Comparison of ENCODE assay signal across 33 cellular contexts in genomic region chr1:2983706-2984398, GRCh38. TPM values are rescaled to one million over a fixed set of nuclear protein-coding genes. Genes with fewer than 3 reads are reported as not detected.
DNase-seq lines count a peak whose midpoint lies in the region; ATAC-seq and TF ChIP-seq lines count a peak whose summit lies in the region.
"Had no signal": no experiment of that assay in that cellular context is flagged by ENCODE, and none has a peak within 500 bp of the region (broad histone marks: within the 10 kb centered on the region; RNA-seq: fewer than 3 reads in every experiment).

No MANE protein-coding gene starts in this region.

- peak; percentile 1 for DNase-seq in activated gamma-delta T cell treated with Interleukin-2 at 50 U/mL for 16 hours
- DNase-seq in activated gamma-delta T cell (lab: John Stamatoyannopoulos, UW), result no peak
- DNase-seq in mesenteric fat pad (ENCODE audit: low spot score), result peak; percentile 87
- DNase-seq in superior temporal gyrus (ENCODE audit: extremely low spot score), result peak; percentile 20
- DNase-seq in erythroblast (lab: John Stamatoyannopoulos, UW), result no peak
- no peak for DNase-seq in stimulated activated CD4-positive, alpha-beta T cell treated with anti-CD3 and anti-CD28 coated beads, Interleukin-1b, Interleukin-23, amount 100 ng/mL, for 48 hours
- DNase-seq: activated CD4-positive, alpha-beta T cell treated with anti-CD3 and anti-CD28 coated beads, Interleukin-2, amount 50 U/mL, for 4 hours; Calu3; CD4-positive, CD25-positive, alpha-beta regulatory T cell; cerebellar nuclear complex; DMS79 treated with DMSO at 0.1 percent for 48 hours; gastrocnemius medialis; GDM1; HCEC 1CT; Karpas-422; mesenchymal stem cell; NCI-H1417 treated with DMSO at 0.1 percent for 48 hours; NCI-H2081; NCI-H2227 treated with DMSO at 0.1 percent for 48 hours; NCI-H526 treated with DMSO at 0.1 percent for 48 hours; PC-3; stimulated activated CD4-positive, alpha-beta T cell treated with anti-CD3 and anti-CD28 coated beads, Interleukin-4, amount 100 ng/mL, for 4 hours; T-helper 17 cell had no signal

- no peak for ATAC-seq in GM19324 (IDR thresholded peaks at IDR 0.05; ENCODE audit: low FRiP score, unreplicated experiment)
- ATAC-seq: activated CD4-positive, CD25-positive, alpha-beta regulatory T cell treated with anti-CD3 and anti-CD28 coated beads, Interleukin-2, amount 50 U/mL, for 24 hours; activated T-helper 17 cell treated with anti-CD3 and anti-CD28 coated beads, Interleukin-2, amount 50 U/mL, for 72 hours; gastrocnemius medialis; PC-3; T-helper 17 cell had no signal

- H3K27ac ChIP-seq in angular gyrus (ENCODE audit: low read depth, low read length), result peak overlapping the region; percentile 91
- H3K27ac ChIP-seq: gastrocnemius medialis, hepatocyte, neutrophil, prostate gland, upper lobe of left lung had no signal

- no peak for TF ChIP-seq POLR2A in erythroblast (IDR thresholded peaks at IDR 0.05; ENCODE audit: low read length)

RNA-seq across cellular contexts. Expression of gene ACTRT2, which starts 37.4 kb away (rescaled TPM):
- not detected for total RNA-seq in mesenteric fat pad
- total RNA-seq: activated T-helper 17 cell treated with anti-CD3 and anti-CD28 coated beads, Interleukin-2, amount 50 U/mL, for 72 hours; Calu3; CD4-positive, CD25-positive, alpha-beta regulatory T cell; endothelial cell of umbilical vein; fibroblast of lung; gastrocnemius medialis; hepatocyte; PC-3; T-helper 17 cell; upper lobe of left lung had no signal

Comparison
In these comparisons a context has a peak if more than half of its experiments do, and no peak if none do; other contexts are left out.
1. DNase-seq: peak in activated gamma-delta T cell treated with Interleukin-2 at 50 U/mL for 16 hours (single experiment), mesenteric fat pad (single experiment) and superior temporal gyrus (single experiment); none in activated gamma-delta T cell (single experiment), erythroblast (0 of 2) and stimulated activated CD4-positive, alpha-beta T cell treated with anti-CD3 and anti-CD28 coated beads, Interleukin-1b, Interleukin-23, amount 100 ng/mL, for 48 hours (single experiment).